ENCODE assay signal across 14 cellular contexts in genomic region chr12:116242740-116243139, GRCh38. TPM values are rescaled to one million over a fixed set of nuclear protein-coding genes. Genes with fewer than 3 reads are reported as not detected.
A peak's percentile ranks its signal among the peaks of the same experiment; 100 is the strongest.
DNase-seq lines count a peak whose midpoint lies in the region; ATAC-seq and TF ChIP-seq lines count a peak whose summit lies in the region.
"Had no signal": no experiment of that assay in that cellular context is flagged by ENCODE, and none has a peak within 500 bp of the region (broad histone marks: within the 10 kb centered on the region; RNA-seq: fewer than 3 reads in every experiment).

No MANE protein-coding gene starts in this region.

- CTCF ChIA-PET in activated naive CD4-positive, alpha-beta T cell treated with anti-CD3 and anti-CD28 coated beads, Interleukin-2, amount 10 ng/mL, durations not matched to agents 7 days and 5 days (lab: Charles Lee), result no interaction called here
- CTCF ChIA-PET in OCI-LY7 (lab: Charles Lee; ENCODE audit: unreplicated experiment), result no interaction called here

- H4K20me1 ChIP-seq in smooth muscle cell (ENCODE audit: low read depth) (peaks cover 98% of the 10 kb centered on the region), OCI-LY7 (ENCODE audit: insufficient read depth, low read length) (peaks cover 9% of the 10 kb centered on the region)

- H3K9me3 ChIP-seq in neutrophil (no peaks in the 10 kb centered on the region), smooth muscle cell (replicated peaks; ENCODE audit: low read depth) (no peaks in the 10 kb centered on the region), OCI-LY7 (ENCODE audit: low read length) (peaks cover 2% of the 10 kb centered on the region; the same call in 1 of the 2 replicates)

- peaks cover 1% of the 10 kb centered on the region for H3K36me3 Mint-ChIP-seq in activated naive CD4-positive, alpha-beta T cell treated with anti-CD3 and anti-CD28 coated beads, Interleukin-2, amount 10 ng/mL, durations not matched to agents 7 days and 5 days
- H3K36me3 Mint-ChIP-seq in activated T-helper 17 cell treated with anti-CD3 and anti-CD28 coated beads, Interleukin-2, amount 50 U/mL, for 72 hours (ENCODE audit: low read depth), result no peaks in the 10 kb centered on the region

- intact Hi-C loops in OCI-LY7 (cut with micrococcal nuclease; ENCODE audit: unreplicated experiment), result no loop called here

- H3K27ac ChIP-seq in neutrophil, result peak overlapping the region; percentile 84
- H3K27ac ChIP-seq in smooth muscle cell (ENCODE audit: low read depth), result peak overlapping the region; percentile 5
- no peak overlapping the region for H3K27ac ChIP-seq in OCI-LY7 (ENCODE audit: low read depth, low read length, poor library complexity, severe bottlenecking)
- H3K27ac ChIP-seq: BLaER1, GM23248 had no signal

- H3K9ac ChIP-seq in smooth muscle cell (ENCODE audit: low read depth), result no peak overlapping the region
- H3K9ac ChIP-seq: BLaER1, GM23248 had no signal

- H3K4me1 ChIP-seq in neutrophil (ENCODE audit: control insufficient read depth in 1 of 2, insufficient read depth in 1 of 2, low read depth in 1 of 2, low read length in 1 of 2) (peaks cover 59 to 73% of the 10 kb centered on the region in 2 experiments), smooth muscle cell (ENCODE audit: low read depth) (peaks cover 37% of the 10 kb centered on the region), OCI-LY7 (ENCODE audit: insufficient read depth, low read length, poor library complexity, severe bottlenecking) (no peaks in the 10 kb centered on the region)

- peaks cover 31% of the 10 kb centered on the region for H3K4me1 Mint-ChIP-seq in activated naive CD4-positive, alpha-beta T cell treated with anti-CD3 and anti-CD28 coated beads, Interleukin-2, amount 10 ng/mL, durations not matched to agents 7 days and 5 days
- H3K4me1 Mint-ChIP-seq in activated T-helper 17 cell treated with anti-CD3 and anti-CD28 coated beads, Interleukin-2, amount 50 U/mL, for 72 hours, result peaks cover 45% of the 10 kb centered on the region

- POLR2A ChIA-PET in OCI-LY7 (lab: Charles Lee), result no interaction called here

- no peak overlapping the region for H2AFZ ChIP-seq in smooth muscle cell (ENCODE audit: low read depth)
- H2AFZ ChIP-seq in OCI-LY7 (ENCODE audit: low read length), result no peak overlapping the region
- H2AFZ ChIP-seq: GM23248 had no signal

- no peak overlapping the region for H3K4me3 ChIP-seq in neutrophil (ENCODE audit: low read depth in 1 of 2, low read length in 1 of 2)
- H3K4me3 ChIP-seq in smooth muscle cell, result no peak overlapping the region
- H3K4me3 ChIP-seq in OCI-LY7 (ENCODE audit: low read depth, low read length, poor library complexity, severe bottlenecking), result no peak overlapping the region
- H3K4me3 ChIP-seq: BLaER1, GM23248 had no signal

- WGBS in smooth muscle cell (ENCODE audit: low lambda C conversion rate), result 91% methylated on average over 1 of the region's 1 CpG

- no peak for DNase-seq in activated naive CD4-positive, alpha-beta T cell treated with anti-CD3 and anti-CD28 coated beads, Interleukin-2, amount 10 ng/mL, durations not matched to agents 7 days and 5 days
- DNase-seq in activated naive CD4-positive, alpha-beta T cell treated with anti-CD3 and anti-CD28 coated beads, Interleukin-2, amount 50 U/mL, for 16 hours, result no peak
- no peak for DNase-seq in smooth muscle cell (lab: John Stamatoyannopoulos, UW; ENCODE audit: unreplicated experiment)
- no peak for DNase-seq in OCI-LY7 (ENCODE audit: low spot score)
- DNase-seq: 8988T, AML-193, GF-D8, GM23248 had no signal

- no peak for TF ChIP-seq CTCF in neutrophil (IDR thresholded peaks at IDR 0.05)
- no peak for TF ChIP-seq CTCF in smooth muscle cell (IDR thresholded peaks at IDR 0.05; ENCODE audit: borderline replicate concordance, insufficient read depth, poor library complexity, severe bottlenecking)
- no peak for TF ChIP-seq CTCF in OCI-LY7 (conservative IDR thresholded peaks at IDR 0.05; ENCODE audit: low read length)

- BruUV-seq in OCI-LY7 (replicated peaks; lab: Mats Ljungman, UMichigan), result no TSS peak

- no peaks in the 10 kb centered on the region for H3F3A ChIP-seq in smooth muscle cell (ENCODE audit: low read depth)

- H3K4me3 Mint-ChIP-seq in activated naive CD4-positive, alpha-beta T cell treated with anti-CD3 and anti-CD28 coated beads, Interleukin-2, amount 10 ng/mL, durations not matched to agents 7 days and 5 days, result no peak overlapping the region
- H3K4me3 Mint-ChIP-seq in activated T-helper 17 cell treated with anti-CD3 and anti-CD28 coated beads, Interleukin-2, amount 50 U/mL, for 72 hours, result peak overlapping the region; percentile 29

- H3K27ac Mint-ChIP-seq in activated naive CD4-positive, alpha-beta T cell treated with anti-CD3 and anti-CD28 coated beads, Interleukin-2, amount 10 ng/mL, durations not matched to agents 7 days and 5 days, result peak overlapping the region; percentile 45
- H3K27ac Mint-ChIP-seq in activated T-helper 17 cell treated with anti-CD3 and anti-CD28 coated beads, Interleukin-2, amount 50 U/mL, for 72 hours, result no peak overlapping the region

- peaks cover 99% of the 10 kb centered on the region for H3K79me2 ChIP-seq in smooth muscle cell (ENCODE audit: low read depth)
- peaks cover 15% of the 10 kb centered on the region for H3K79me2 ChIP-seq in OCI-LY7 (ENCODE audit: insufficient read depth, low read depth, low read length)

- no peak overlapping the region for H3K4me2 ChIP-seq in smooth muscle cell
- H3K4me2 ChIP-seq in OCI-LY7 (ENCODE audit: low read length), result no peak overlapping the region
- H3K4me2 ChIP-seq: BLaER1 had no signal

- H3K27me3 ChIP-seq in neutrophil, result no peaks in the 10 kb centered on the region
- H3K27me3 ChIP-seq in smooth muscle cell (ENCODE audit: low read depth), result no peaks in the 10 kb centered on the region
- H3K27me3 ChIP-seq: BLaER1 had no signal

- no peaks in the 10 kb centered on the region for H3K9me2 ChIP-seq in OCI-LY7 (ENCODE audit: insufficient read depth, low read length)

- no peaks in the 10 kb centered on the region for H3K9me3 Mint-ChIP-seq in activated naive CD4-positive, alpha-beta T cell treated with anti-CD3 and anti-CD28 coated beads, Interleukin-2, amount 10 ng/mL, durations not matched to agents 7 days and 5 days
- H3K9me3 Mint-ChIP-seq in activated T-helper 17 cell treated with anti-CD3 and anti-CD28 coated beads, Interleukin-2, amount 50 U/mL, for 72 hours, result no peaks in the 10 kb centered on the region

- no peak for ATAC-seq in activated T-helper 17 cell treated with anti-CD3 and anti-CD28 coated beads, Interleukin-2, amount 50 U/mL, for 72 hours (replicated peaks)
- ATAC-seq in HG03457 (IDR thresholded peaks at IDR 0.05; ENCODE audit: unreplicated experiment), result no peak
- no peak for ATAC-seq in GM21825 (IDR thresholded peaks at IDR 0.05; ENCODE audit: unreplicated experiment)
- ATAC-seq: HCT116 had no signal

- no peaks in the 10 kb centered on the region for H3K36me3 ChIP-seq in neutrophil
- no peaks in the 10 kb centered on the region for H3K36me3 ChIP-seq in smooth muscle cell (ENCODE audit: low read depth)
- no peaks in the 10 kb centered on the region for H3K36me3 ChIP-seq in OCI-LY7 (ENCODE audit: insufficient read depth, low read length)

- no peaks in the 10 kb centered on the region for H3K27me3 Mint-ChIP-seq in activated naive CD4-positive, alpha-beta T cell treated with anti-CD3 and anti-CD28 coated beads, Interleukin-2, amount 10 ng/mL, durations not matched to agents 7 days and 5 days
- no peaks in the 10 kb centered on the region for H3K27me3 Mint-ChIP-seq in activated T-helper 17 cell treated with anti-CD3 and anti-CD28 coated beads, Interleukin-2, amount 50 U/mL, for 72 hours

RNA-seq across cellular contexts. Expression of gene MED13L, which starts 34.8 kb away (rescaled TPM):
- total RNA-seq in activated T-helper 17 cell treated with anti-CD3 and anti-CD28 coated beads, Interleukin-2, amount 50 U/mL, for 72 hours, result 10 to 100 TPM; 49.9 to 56.2 TPM
- 65.9 and 74.3 TPM in 2 replicates for total RNA-seq in smooth muscle cell
- 13.2 and 20.3 TPM in 2 replicates for polyA plus RNA-seq in smooth muscle cell
- total RNA-seq in OCI-LY7 (2014; rRNA removed; shearing (Covaris generic)), result 20.1 and 25.7 TPM in 2 replicates
- 39.3 and 40.1 TPM in 2 replicates for total RNA-seq in OCI-LY7 (2022)
